In the genomic region with DNA sequence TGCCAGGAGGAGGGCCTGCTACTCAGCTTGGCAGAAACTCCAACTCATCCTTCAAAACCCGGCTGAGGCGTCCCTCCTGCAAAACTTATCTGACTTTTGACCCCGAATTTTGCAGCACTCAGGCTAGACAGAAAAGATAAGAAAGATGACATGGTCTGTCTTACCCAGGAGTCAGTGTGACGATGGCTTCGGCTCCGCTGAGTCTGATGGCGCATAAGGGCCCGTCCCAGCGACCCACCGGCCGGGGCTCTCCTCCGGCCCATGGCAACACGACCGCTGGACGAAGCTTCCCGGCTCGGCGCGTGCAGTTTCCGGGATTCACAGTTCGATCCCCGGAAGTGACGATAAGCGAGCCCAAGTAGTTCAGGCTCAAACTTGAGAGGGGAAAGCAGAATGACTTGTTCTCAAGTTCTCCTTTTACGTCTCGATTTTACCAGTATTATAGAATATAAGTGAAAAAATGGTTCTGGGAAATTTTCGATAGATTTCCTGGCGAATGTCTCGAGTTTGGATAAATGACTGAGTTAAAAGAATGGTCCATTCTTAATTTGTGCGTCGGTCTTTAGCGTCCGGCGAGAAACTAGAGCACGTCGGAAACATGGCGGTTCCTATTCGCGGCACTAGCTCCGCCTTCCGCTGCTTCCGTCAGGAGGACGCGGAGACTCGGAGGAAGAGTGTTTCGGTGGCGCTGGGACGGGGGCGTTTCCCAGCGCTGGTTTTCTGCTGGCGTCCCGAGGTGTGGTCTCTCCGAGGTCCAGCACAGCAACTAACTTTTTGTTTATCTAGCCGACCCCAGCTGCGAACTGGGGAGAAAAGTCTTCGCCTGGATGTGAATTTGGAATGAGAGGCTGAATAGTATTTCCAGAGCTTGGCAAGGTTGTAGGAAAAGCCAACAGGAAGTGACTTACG, we compare ENCODE assay signal across 8 cellular contexts. TPM values are rescaled to one million over a fixed set of nuclear protein-coding genes. Genes with fewer than 3 reads are reported as not detected.
DNase-seq lines count a peak whose midpoint lies in the region; ATAC-seq and TF ChIP-seq lines count a peak whose summit lies in the region.

A gene (minus strand): TSS at position 292 of the 909 bp plus-strand sequence. CDS start 29 bp downstream, at position 263.

- peak within 1 kb of the TSS; percentile 99 for H3K27ac Mint-ChIP-seq in Calu3 (ENCODE audit: unreplicated experiment)
- peak within 1 kb of the TSS; percentile 96 for H3K27ac Mint-ChIP-seq in endothelial cell (ENCODE audit: unreplicated experiment)
- peak within 1 kb of the TSS; percentile 99 for H3K27ac Mint-ChIP-seq in mesothelial cell of epicardium

- H3K27me3 Mint-ChIP-seq in Calu3 (ENCODE audit: unreplicated experiment) (peaks cover 30% of the 10 kb centered on the region), endothelial cell (ENCODE audit: unreplicated experiment) (peaks cover 2% of the 10 kb centered on the region), mesothelial cell of epicardium (ENCODE audit: low read depth) (peaks cover 34% of the 10 kb centered on the region)

- H3K4me1 Mint-ChIP-seq in Calu3 (ENCODE audit: low read depth, unreplicated experiment), result peaks cover 53% of the 10 kb centered on the region
- H3K4me1 Mint-ChIP-seq in endothelial cell (ENCODE audit: unreplicated experiment), result peaks cover 22% of the 10 kb centered on the region
- H3K4me1 Mint-ChIP-seq in mesothelial cell of epicardium, result peaks cover 13% of the 10 kb centered on the region

- H3K9me3 Mint-ChIP-seq in Calu3 (ENCODE audit: low read depth, unreplicated experiment), result no peaks in the 10 kb centered on the region
- H3K9me3 Mint-ChIP-seq in endothelial cell (ENCODE audit: unreplicated experiment), result no peaks in the 10 kb centered on the region
- H3K9me3 Mint-ChIP-seq in mesothelial cell of epicardium, result no peaks in the 10 kb centered on the region

- ATAC-seq in GM21447 (IDR thresholded peaks at IDR 0.05; ENCODE audit: unreplicated experiment), result peak; percentile 81

- H3K4me3 ChIP-seq in OCI-LY3 (ENCODE audit: low read length), result peak within 1 kb of the TSS; percentile 96

- H3K36me3 Mint-ChIP-seq in Calu3 (ENCODE audit: insufficient read depth, unreplicated experiment) (peaks cover 30% of the 10 kb centered on the region), endothelial cell (ENCODE audit: low read depth, unreplicated experiment) (peaks cover 7% of the 10 kb centered on the region), mesothelial cell of epicardium (peaks cover 9% of the 10 kb centered on the region)

- H3K4me2 ChIP-seq in OCI-LY3 (ENCODE audit: low read length), result peak within 1 kb of the TSS; percentile 96

- H3K4me3 Mint-ChIP-seq in Calu3 (ENCODE audit: low read depth, unreplicated experiment) (peak within 1 kb of the TSS; percentile 100), endothelial cell (ENCODE audit: unreplicated experiment) (peak within 1 kb of the TSS; percentile 98), mesothelial cell of epicardium (peak within 1 kb of the TSS; percentile 98)

- peak within 1 kb of the TSS; percentile 72 for H3K27ac ChIP-seq in OCI-LY3 (ENCODE audit: low read length)

- H3K27me3 ChIP-seq in OCI-LY3 (ENCODE audit: low read depth, low read length), result peaks cover 17% of the 10 kb centered on the region; the same call in 1 of the 2 replicates

- peaks cover 13% of the 10 kb centered on the region for H3K36me3 ChIP-seq in OCI-LY3 (replicated peaks; ENCODE audit: low read depth, low read length)

- peaks cover 40% of the 10 kb centered on the region for H3K79me2 ChIP-seq in OCI-LY3 (ENCODE audit: low read length)

- peaks cover 30% of the 10 kb centered on the region for H3K4me1 ChIP-seq in OCI-LY3 (ENCODE audit: low read length)

- CTCF ChIA-PET in Calu3 (lab: Charles Lee), result interaction anchor here (0.6 to 6.0 kb wide), 28 partner anchors 9 to 871 kb away, joined by 3 to 83 read pairs (median 4); a partner anchor contains a TSS

- TF ChIP-seq CTCF in Calu3 (IDR thresholded peaks at IDR 0.05; ENCODE audit: unreplicated experiment), result no peak
- no peak for TF ChIP-seq CTCF in OCI-LY3 (IDR thresholded peaks at IDR 0.05; ENCODE audit: low read depth, low read length)
- no peak for TF ChIP-seq CTCF in endothelial cell (IDR thresholded peaks at IDR 0.05; ENCODE audit: unreplicated experiment)
- TF ChIP-seq CTCF in mesothelial cell of epicardium (IDR thresholded peaks at IDR 0.05; ENCODE audit: unreplicated experiment), result no peak

- DNase-seq in Calu3 (peak; percentile 94), HuH-7 (ENCODE audit: low spot score) (peak; percentile 80), endothelial cell (ENCODE audit: low spot score) (peak; percentile 88), mesothelial cell of epicardium (ENCODE audit: low spot score in 2 of 2, unreplicated experiment in 2 of 2) (peak; percentile 72 to 86)
- DNase-seq in activated CD8-positive, alpha-beta memory T cell treated with anti-CD3 and anti-CD28 coated beads, Interleukin-2, amount 50 U/mL, for 48 hours, result peak; percentile 92
- DNase-seq in stimulated activated CD8-positive, alpha-beta memory T cell treated with anti-CD3 and anti-CD28 coated beads, Interleukin-15, amount 100 ng/mL, for 48 hours (ENCODE audit: low read depth in 2 of 2), result peak; percentile 75 to 82

- H3K9ac ChIP-seq in OCI-LY3 (ENCODE audit: low read length), result peak within 1 kb of the TSS; percentile 86

- no peaks in the 10 kb centered on the region for H3K9me3 ChIP-seq in OCI-LY3 (ENCODE audit: insufficient read depth, low read length)

- intact Hi-C loops in Calu3 (cut with micrococcal nuclease; ENCODE audit: unreplicated experiment), result no loop called here

- peak within 1 kb of the TSS; percentile 90 for H2AFZ ChIP-seq in OCI-LY3 (ENCODE audit: low read depth, low read length)

- H4K20me1 ChIP-seq in OCI-LY3 (ENCODE audit: insufficient read depth, low read length), result 0 out of 2 replicates have a peak, but pooled peaks cover 3% of the 10 kb centered on the region

- BruUV-seq in Calu3 (replicated peaks; lab: Mats Ljungman, UMichigan), result no TSS peak

RNA-seq across cellular contexts. Expression of the gene that starts here (rescaled TPM):
- 86.3 and 90.8 TPM in 2 replicates for total RNA-seq in Calu3 (2022)
- total RNA-seq in endothelial cell (ENCODE audit: unreplicated experiment), result 35.8 TPM
- 48.1 to 48.9 TPM (median 48.2 TPM) in 3 replicates for total RNA-seq in mesothelial cell of epicardium

Comparison
In these comparisons a context has a peak if more than half of its experiments do, and no peak if none do; other contexts are left out.
1. Peak in every context shown above with its lines: DNase-seq, ATAC-seq, H3K4me3 ChIP-seq and H3K27ac ChIP-seq.